8 cellular contexts compared by ENCODE assay signal in the genomic region with DNA sequence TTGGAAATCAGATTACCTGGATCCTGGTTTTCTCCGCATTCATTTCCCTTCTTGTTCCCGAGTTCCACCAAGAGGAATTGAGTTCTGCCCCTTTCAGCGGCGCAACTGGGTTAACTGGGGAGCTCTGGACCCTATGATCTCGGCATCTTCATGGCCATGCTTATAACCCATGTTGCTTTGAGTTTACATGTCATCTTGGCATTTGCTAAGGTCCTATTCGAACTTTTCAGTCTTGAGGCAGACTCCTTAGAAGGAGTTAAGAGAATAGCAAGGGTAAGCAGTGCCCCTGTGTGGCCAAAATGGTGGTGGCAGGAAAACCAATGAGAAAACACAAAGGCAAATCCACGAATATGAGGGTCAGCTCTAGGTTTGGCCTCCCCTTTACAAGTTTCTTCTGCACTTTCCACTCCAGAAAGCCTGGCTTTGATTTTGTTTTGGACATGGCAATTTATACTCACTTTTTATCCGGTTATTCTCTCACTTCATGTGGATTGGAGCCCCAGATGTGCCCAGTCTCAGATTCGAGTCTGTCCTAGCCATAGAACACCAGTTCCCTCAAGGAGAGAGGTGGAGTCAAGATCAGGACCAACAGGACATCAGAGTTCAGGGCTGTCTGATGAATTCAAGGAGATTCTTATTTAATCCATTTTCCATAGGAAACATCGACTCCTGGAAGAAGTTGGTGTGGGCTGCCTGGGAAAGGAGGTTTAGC. TPM values are rescaled to one million over a fixed set of nuclear protein-coding genes. Genes with fewer than 3 reads are reported as not detected.
DNase-seq lines count a peak whose midpoint lies in the region; ATAC-seq, FAIRE-seq and TF ChIP-seq lines count a peak whose summit lies in the region.

No MANE protein-coding gene starts in this region.

- no peaks in the 10 kb centered on the region for H3K79me2 ChIP-seq in ACC112 (ENCODE audit: control insufficient read depth, insufficient read depth, low read length, unreplicated experiment)

- H3K9me3 Mint-ChIP-seq in activated naive CD4-positive, alpha-beta T cell treated with anti-CD3 and anti-CD28 coated beads, Interleukin-2, amount 10 ng/mL, durations not matched to agents 7 days and 5 days, result no peaks in the 10 kb centered on the region

- H3K27ac ChIP-seq in ACC112 (ENCODE audit: low read depth, low read length) (no peak overlapping the region), upper lobe of right lung (no peak overlapping the region)

- CTCF ChIA-PET in activated naive CD4-positive, alpha-beta T cell treated with anti-CD3 and anti-CD28 coated beads, Interleukin-2, amount 10 ng/mL, durations not matched to agents 7 days and 5 days (lab: Charles Lee), result interaction anchor here (0.7 to 6.6 kb wide), 6 partner anchors 22 to 739 kb away, joined by 3 to 57 read pairs (median 4); no protein-coding TSS in a partner anchor

- H3K4me1 Mint-ChIP-seq in activated naive CD4-positive, alpha-beta T cell treated with anti-CD3 and anti-CD28 coated beads, Interleukin-2, amount 10 ng/mL, durations not matched to agents 7 days and 5 days, result peaks cover 3% of the 10 kb centered on the region

- H3K27me3 Mint-ChIP-seq in activated naive CD4-positive, alpha-beta T cell treated with anti-CD3 and anti-CD28 coated beads, Interleukin-2, amount 10 ng/mL, durations not matched to agents 7 days and 5 days, result peaks cover 69% of the 10 kb centered on the region

- H3K27ac Mint-ChIP-seq in activated naive CD4-positive, alpha-beta T cell treated with anti-CD3 and anti-CD28 coated beads, Interleukin-2, amount 10 ng/mL, durations not matched to agents 7 days and 5 days, result no peak overlapping the region

- intact Hi-C loops in upper lobe of right lung (cut with DNase I), result no loop called here

- H3K27me3 ChIP-seq in ACC112 (ENCODE audit: insufficient read depth, low read length) (peaks cover 5% of the 10 kb centered on the region; the same call in 1 of the 2 replicates), upper lobe of right lung (peaks cover 20% of the 10 kb centered on the region)

- DNase-seq in HT-29 (ENCODE audit: low spot score), result peak; percentile 77
- DNase-seq in RCC 7860 (ENCODE audit: low spot score), result peak; percentile 37
- DNase-seq in activated naive CD4-positive, alpha-beta T cell treated with anti-CD3 and anti-CD28 coated beads, Interleukin-2, amount 10 ng/mL, durations not matched to agents 7 days and 5 days, result peak; percentile 71
- DNase-seq in glomerular endothelial cell (ENCODE audit: extremely low read depth, low read depth, low spot score), result peak; percentile 52
- DNase-seq in nucleus accumbens (lab: John Stamatoyannopoulos, UW), result peak in 38 of 56 donors; percentile 2 to 78 (median 30)
- DNase-seq in upper lobe of right lung, result no peak

- H3K4me1 ChIP-seq in ACC112 (ENCODE audit: control insufficient read depth, insufficient read depth, low read length, unreplicated experiment), result peaks cover 10% of the 10 kb centered on the region
- H3K4me1 ChIP-seq in upper lobe of right lung, result peaks cover 7% of the 10 kb centered on the region

- ATAC-seq in GM18498 (IDR thresholded peaks at IDR 0.05; ENCODE audit: unreplicated experiment), result peak; percentile 88
- peak; percentile 91 for ATAC-seq in upper lobe of right lung

- no peaks in the 10 kb centered on the region for H3K36me3 ChIP-seq in ACC112 (ENCODE audit: insufficient read depth, low read length)
- H3K36me3 ChIP-seq in upper lobe of right lung, result no peaks in the 10 kb centered on the region

- H2AFZ ChIP-seq in ACC112 (ENCODE audit: low read length, unreplicated experiment), result peak overlapping the region; percentile 81

- FAIRE-seq in RCC 7860 (lab: Jason Lieb, UNC), result no peak

- H3K9me3 ChIP-seq in upper lobe of right lung, result no peaks in the 10 kb centered on the region

- TF ChIP-seq CTCF in upper lobe of right lung (IDR thresholded peaks at IDR 0.05), result peak; percentile 77

- H3K4me3 ChIP-seq in ACC112 (ENCODE audit: low read depth, low read length) (peak overlapping the region; percentile 75), upper lobe of right lung (peak overlapping the region; percentile 45)

- H3K36me3 Mint-ChIP-seq in activated naive CD4-positive, alpha-beta T cell treated with anti-CD3 and anti-CD28 coated beads, Interleukin-2, amount 10 ng/mL, durations not matched to agents 7 days and 5 days, result peaks cover 1% of the 10 kb centered on the region

- peak overlapping the region; percentile 52 for H3K4me3 Mint-ChIP-seq in activated naive CD4-positive, alpha-beta T cell treated with anti-CD3 and anti-CD28 coated beads, Interleukin-2, amount 10 ng/mL, durations not matched to agents 7 days and 5 days

RNA-seq across cellular contexts. Expression of a gene that starts 55.3 kb away (rescaled TPM):
- total RNA-seq in HT-29 (2014; rRNA removed; shearing (Covaris generic)), result 13.6 and 14.9 TPM in 2 replicates
- total RNA-seq in glomerular endothelial cell (24.4 and 37.2 TPM in 2 replicates), upper lobe of right lung (32.5 TPM)
